Comparison of ENCODE assay signal across 34 cellular contexts in genomic region chr6:23212398-23212797, GRCh38.
"Had no signal": no experiment of that assay in that cellular context is flagged by ENCODE, and none has a peak within 500 bp of the region (broad histone marks: within the 10 kb centered on the region; RNA-seq: fewer than 3 reads in every experiment).

No MANE protein-coding gene starts in this region.

- H3K27me3 ChIP-seq: MG63 had no signal

- H3K36me3 ChIP-seq: MG63 had no signal

- H3K4me3 ChIP-seq: MG63 had no signal

- DNase-seq: Kasumi-1, MG63, MM.1S, NCI-H1048, NCI-H1092, NCI-H1092 treated with DMSO at 0.1 percent for 48 hours, NCI-H1105, NCI-H1105 treated with DMSO at 0.1 percent for 48 hours, NCI-H1417, NCI-H1417 treated with DMSO at 0.1 percent for 48 hours, NCI-H1436, NCI-H1436 treated with DMSO at 0.1 percent for 48 hours, NCI-H146, NCI-H1694, NCI-H1694 treated with DMSO at 0.1 percent for 48 hours, NCI-H187, NCI-H187 treated with DMSO at 0.1 percent for 48 hours, NCI-H1930, NCI-H2029, NCI-H2029 treated with DMSO at 0.1 percent for 48 hours, NCI-H2081, NCI-H2081 treated with DMSO at 0.1 percent for 48 hours, NCI-H2107, NCI-H2171, NCI-H2171 treated with DMSO at 0.1 percent for 48 hours, NCI-H2227 treated with DMSO at 0.1 percent for 48 hours, NCI-H226, NCI-H345, NCI-H446, NCI-H446 treated with DMSO at 0.1 percent for 48 hours, NCI-H510A, NCI-H510A treated with DMSO at 0.1 percent for 48 hours, NCI-H524, NCI-H524 treated with DMSO at 0.1 percent for 48 hours had no signal

- H3K9me3 ChIP-seq: MG63 had no signal
